ENCODE assay signal across 16 cellular contexts in genomic region chr1:182611787-182612186, GRCh38. TPM values are rescaled to one million over a fixed set of nuclear protein-coding genes. Genes with fewer than 3 reads are reported as not detected.
DNase-seq lines count a peak whose midpoint lies in the region; ATAC-seq, FAIRE-seq and TF ChIP-seq lines count a peak whose summit lies in the region.
"Had no signal": no experiment of that assay in that cellular context is flagged by ENCODE, and none has a peak within 500 bp of the region (broad histone marks: within the 10 kb centered on the region; RNA-seq: fewer than 3 reads in every experiment).

No MANE protein-coding gene starts in this region.

- H3K4me1 ChIP-seq in mesendoderm (ENCODE audit: control insufficient read depth, low read depth, low read length), result peaks cover 19% of the 10 kb centered on the region

- peaks cover 43% of the 10 kb centered on the region for H3K27me3 Mint-ChIP-seq in T-helper 17 cell
- H3K27me3 Mint-ChIP-seq in activated CD4-positive, alpha-beta memory T cell treated with anti-CD3 and anti-CD28 coated beads for 36 hours, result peaks cover 9% of the 10 kb centered on the region

- ATAC-seq in T-helper 17 cell, result no peak

- no peak overlapping the region for H2BK120ac ChIP-seq in mesendoderm (ENCODE audit: low read depth, low read length)

- H2AK5ac ChIP-seq in mesendoderm (ENCODE audit: low read length), result no peak overlapping the region

- H3K27me3 ChIP-seq in mesendoderm (ENCODE audit: insufficient read depth, low read length, poor library complexity), result no peaks in the 10 kb centered on the region
- H3K27me3 ChIP-seq: BE2C had no signal

- H4K8ac ChIP-seq in mesendoderm (ENCODE audit: low read depth, low read length), result no peak overlapping the region

- H2BK15ac ChIP-seq in mesendoderm (replicated peaks; ENCODE audit: low read depth), result no peak overlapping the region

- TF ChIP-seq POLR2A in GM12891 (IDR thresholded peaks at IDR 0.05; ENCODE audit: low read depth, low read length) (no peak), lower leg skin (IDR thresholded peaks at IDR 0.05) (no peak)

- peak overlapping the region; percentile 90 for H3K4ac ChIP-seq in mesendoderm (ENCODE audit: low read depth, low read length)

- H3K4me3 Mint-ChIP-seq in T-helper 17 cell, result no peak overlapping the region
- H3K4me3 Mint-ChIP-seq in activated CD4-positive, alpha-beta memory T cell treated with anti-CD3 and anti-CD28 coated beads for 36 hours, result no peak overlapping the region
- H3K4me3 Mint-ChIP-seq: activated naive CD8-positive, alpha-beta T cell treated with anti-CD3 and anti-CD28 coated beads for 36 hours had no signal

- no peak overlapping the region for H4K5ac ChIP-seq in mesendoderm (ENCODE audit: low read length)

- intact Hi-C loops in lower leg skin (cut with DNase I; ENCODE audit: low total_unique reads), result no loop called here
- intact Hi-C loops in activated CD4-positive, alpha-beta memory T cell treated with anti-CD3 and anti-CD28 coated beads for 36 hours (cut with micrococcal nuclease), result no loop called here

- peak overlapping the region; percentile 69 for H3K56ac ChIP-seq in mesendoderm (ENCODE audit: low read length)

- H3K9me3 ChIP-seq in T-helper 17 cell (ENCODE audit: control insufficient read depth, low read length, poor library complexity, severe bottlenecking), result no peaks in the 10 kb centered on the region
- H3K9me3 ChIP-seq: BE2C had no signal

- no peak overlapping the region for H3K27ac Mint-ChIP-seq in T-helper 17 cell
- no peak overlapping the region for H3K27ac Mint-ChIP-seq in activated CD4-positive, alpha-beta memory T cell treated with anti-CD3 and anti-CD28 coated beads for 36 hours
- H3K27ac Mint-ChIP-seq: activated naive CD8-positive, alpha-beta T cell treated with anti-CD3 and anti-CD28 coated beads for 36 hours had no signal

- CTCF ChIA-PET in activated CD4-positive, alpha-beta memory T cell treated with anti-CD3 and anti-CD28 coated beads for 36 hours (lab: Charles Lee), result interaction anchor here (0.5 to 1.8 kb wide), 5 partner anchors 9 to 1042 kb away, joined by 3 to 5 read pairs (median 3); no protein-coding TSS in a partner anchor

- peak; percentile 9 for FAIRE-seq in GM12891 (lab: Jason Lieb, UNC)

- no peaks in the 10 kb centered on the region for H3K79me1 ChIP-seq in mesendoderm (ENCODE audit: low read length)

- H3K4me2 ChIP-seq in mesendoderm (ENCODE audit: low read length), result no peak overlapping the region

- peak overlapping the region; percentile 92 for H3K18ac ChIP-seq in mesendoderm (ENCODE audit: low read length)

- no peaks in the 10 kb centered on the region for H3K36me3 Mint-ChIP-seq in T-helper 17 cell (ENCODE audit: low read depth)
- peaks cover 1% of the 10 kb centered on the region for H3K36me3 Mint-ChIP-seq in activated CD4-positive, alpha-beta memory T cell treated with anti-CD3 and anti-CD28 coated beads for 36 hours

- no CpG with 5 or more reads among the region's 8 CpGs for WGBS in mesendoderm (ENCODE audit: extremely low coverage, insufficient coverage, low lambda C conversion rate)
- 88 to 92% methylated on average over 8 of the region's 8 CpGs for WGBS in lower leg skin, 2 donors

- H3K4me1 Mint-ChIP-seq in T-helper 17 cell, result peaks cover 27% of the 10 kb centered on the region
- peaks cover 50% of the 10 kb centered on the region for H3K4me1 Mint-ChIP-seq in activated CD4-positive, alpha-beta memory T cell treated with anti-CD3 and anti-CD28 coated beads for 36 hours (ENCODE audit: low read depth)

- H3K27ac ChIP-seq in mesendoderm (ENCODE audit: low read depth, low read length), result no peak overlapping the region

- H3K9me3 Mint-ChIP-seq in activated CD4-positive, alpha-beta memory T cell treated with anti-CD3 and anti-CD28 coated beads for 36 hours, result no peaks in the 10 kb centered on the region

- no peak for TF ChIP-seq CTCF in lower leg skin (IDR thresholded peaks at IDR 0.05)

- H3K79me2 ChIP-seq in mesendoderm (ENCODE audit: control insufficient read depth, insufficient read depth, low read length), result no peaks in the 10 kb centered on the region

- H3K9ac ChIP-seq in mesendoderm (ENCODE audit: low read length), result no peak overlapping the region

- DNase-seq in GM12891 (ENCODE audit: insufficient read length, low spot score) (no peak), NCI-H1694 treated with DMSO at 0.1 percent for 48 hours (lab: John Stamatoyannopoulos, UW) (peak; percentile 95), NCI-H69 (lab: John Stamatoyannopoulos, UW) (peak; percentile 100), mesendoderm (peak; percentile 52), lower leg skin (ENCODE audit: low spot score in 2 of 2) (no peak), T-helper 17 cell (no peak)
- DNase-seq in activated effector memory CD4-positive, alpha-beta T cell treated with anti-CD3 and anti-CD28 coated beads, Interleukin-2, amount 50 U/mL, for 16 hours, result no peak
- DNase-seq in activated CD4-positive, alpha-beta memory T cell treated with anti-CD3 and anti-CD28 coated beads for 36 hours, result no peak
- DNase-seq: activated naive CD8-positive, alpha-beta T cell treated with anti-CD3 and anti-CD28 coated beads for 36 hours; BE2C; central memory CD4-positive, alpha-beta T cell; GDM1; NK-92 treated with Interleukin-12 subunit alpha and Interleukin-12 subunit beta, amount 100 ng/mL, for 24 hours; SIG-M5; stimulated activated CD4-positive, alpha-beta T cell treated with anti-CD3 and anti-CD28 coated beads, Interleukin-4, amount 100 ng/mL, for 24 hours; stimulated activated naive CD4-positive, alpha-beta T cell had no signal

- no peaks in the 10 kb centered on the region for H3K36me3 ChIP-seq in mesendoderm (ENCODE audit: control insufficient read depth, insufficient read depth, low read length)
- H3K36me3 ChIP-seq: BE2C had no signal

- POLR2A ChIA-PET in activated CD4-positive, alpha-beta memory T cell treated with anti-CD3 and anti-CD28 coated beads for 36 hours (lab: Charles Lee), result interaction anchor here (5.7 kb wide), 1 partner anchor 6 kb away, joined by 83 read pairs; the partner anchor contains the start of gene RGS16

- peak overlapping the region; percentile 77 for H2BK5ac ChIP-seq in mesendoderm (ENCODE audit: low read length)

- H3K4me3 ChIP-seq in mesendoderm (ENCODE audit: low read length), result no peak overlapping the region
- H3K4me3 ChIP-seq in lower leg skin (ENCODE audit: low read depth, poor library complexity, severe bottlenecking), result no peak overlapping the region

- H3K23ac ChIP-seq in mesendoderm (ENCODE audit: low read length), result peak overlapping the region; percentile 30

TF ChIP-seq in GM12891, 5 proteins besides CTCF, POLR2A, EP300 and RAD21:
- no peak for TF ChIP-seq TAF1 (IDR thresholded peaks at IDR 0.05; ENCODE audit: low read depth, low read length)
- TF ChIP-seq POU2F2 (IDR thresholded peaks at IDR 0.05; ENCODE audit: low read depth, low read length), result no peak
- no peak for TF ChIP-seq PAX5 (IDR thresholded peaks at IDR 0.05; ENCODE audit: insufficient read depth, low read length, severe bottlenecking)
- TF ChIP-seq POLR2AphosphoS5 (IDR thresholded peaks at IDR 0.05; ENCODE audit: low read depth, low read length), result no peak
- no peak for TF ChIP-seq SPI1 (IDR thresholded peaks at IDR 0.05; ENCODE audit: low read depth, low read length)

RNA-seq across cellular contexts. Expression of gene RGS16, which starts 7.6 kb away (rescaled TPM):
- 40.3 TPM for polyA plus RNA-seq in GM12891 (2012; ENCODE audit: low read depth, missing spikeins)
- 44.1 TPM for polyA plus RNA-seq in mesendoderm (2013, experiment 1 of 2)
- polyA plus RNA-seq in mesendoderm (2013, experiment 2 of 2), result 42.9 TPM
- 1 to 10 TPM in 2 of 4 donors, under 1 TPM in 1, not detected in 1; 0.37 to 1.2 (median 1.1) TPM for total RNA-seq in lower leg skin
- total RNA-seq in T-helper 17 cell, result 10 to 100 TPM; 23.4 to 23.5 TPM
- total RNA-seq in activated CD4-positive, alpha-beta memory T cell treated with anti-CD3 and anti-CD28 coated beads for 36 hours, result 10 to 100 TPM; 49.8 to 51.9 TPM

RNA-seq across cellular contexts. Expression of gene RNASEL, which starts 22.7 kb away (rescaled TPM):
- polyA plus RNA-seq in GM12891 (2012; ENCODE audit: low read depth, missing spikeins), result 2.8 TPM
- polyA plus RNA-seq in mesendoderm (2013, experiment 1 of 2), result 0.62 TPM
- polyA plus RNA-seq in mesendoderm (2013, experiment 2 of 2), result 0.64 TPM
- total RNA-seq in lower leg skin (1 to 10 TPM; 6.1 to 8.0 (median 7.1) TPM), T-helper 17 cell (1 to 10 TPM; 4.3 to 7.4 TPM)
- total RNA-seq in activated CD4-positive, alpha-beta memory T cell treated with anti-CD3 and anti-CD28 coated beads for 36 hours, result 1 to 10 TPM; 4.5 TPM

Comparison
In these comparisons a context has a peak if more than half of its experiments do, and no peak if none do; other contexts are left out.
1. DNase-seq: peak in NCI-H1694 treated with DMSO at 0.1 percent for 48 hours (single experiment), NCI-H69 (single experiment) and mesendoderm (single experiment); none in GM12891 (single experiment), lower leg skin (0 of 2), T-helper 17 cell (0 of 3), activated effector memory CD4-positive, alpha-beta T cell treated with anti-CD3 and anti-CD28 coated beads, Interleukin-2, amount 50 U/mL, for 16 hours (single experiment) and activated CD4-positive, alpha-beta memory T cell treated with anti-CD3 and anti-CD28 coated beads for 36 hours (single experiment).
2. RNA of gene RGS16, which starts 7.6 kb away (total RNA-seq): 49.8 to 51.9 TPM in activated CD4-positive, alpha-beta memory T cell treated with anti-CD3 and anti-CD28 coated beads for 36 hours and 23.4 to 23.5 TPM in T-helper 17 cell; 0.37 to 1.2 TPM in lower leg skin; every median in the first group is over 10 times any median in the second.